Comparison of ENCODE assay signal across 8 cellular contexts in the genomic region with DNA sequence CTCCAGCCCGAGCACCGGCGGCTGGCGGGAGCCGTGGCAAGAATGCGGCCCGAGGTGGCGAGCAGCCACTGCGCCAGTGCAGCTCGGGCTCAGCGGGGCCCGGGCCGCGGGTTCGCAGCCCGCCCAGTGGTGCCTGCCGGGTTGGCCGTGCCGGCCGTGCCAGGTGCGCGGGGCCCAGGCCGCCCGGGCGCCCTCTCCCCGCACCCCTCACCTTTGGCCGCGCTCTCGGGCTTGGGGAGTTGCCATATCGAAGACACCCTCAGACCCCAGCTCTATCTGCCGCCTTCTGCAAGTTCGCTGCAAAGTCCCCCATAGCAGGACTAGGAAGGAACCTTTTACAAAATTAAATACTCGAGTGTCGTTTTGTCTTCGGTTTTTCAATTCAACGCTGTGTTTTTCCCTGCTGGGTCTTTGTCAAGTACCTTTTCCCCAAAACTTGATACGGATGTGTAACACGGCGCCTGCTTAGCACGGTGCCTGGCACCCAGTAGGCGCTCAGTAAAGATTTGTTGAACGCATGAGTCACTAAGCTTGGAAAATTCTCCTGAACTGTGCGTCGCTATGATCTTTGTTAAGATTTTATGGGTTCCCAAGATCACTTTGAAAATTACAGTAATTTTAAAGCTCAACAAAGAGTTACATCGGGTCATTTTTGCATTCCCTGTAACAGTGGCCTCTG. TPM values are rescaled to one million over a fixed set of nuclear protein-coding genes. Genes with fewer than 3 reads are reported as not detected.
A peak's percentile ranks its signal among the peaks of the same experiment; 100 is the strongest.
DNase-seq lines count a peak whose midpoint lies in the region; ATAC-seq and TF ChIP-seq lines count a peak whose summit lies in the region.

No MANE protein-coding gene starts in this region.

- H3K4me1 Mint-ChIP-seq in activated T-cell treated with anti-CD3 and anti-CD28 coated beads, Interleukin-2, amount 50 U/mL, for 4 hours (ENCODE audit: low read depth), result peaks cover 37% of the 10 kb centered on the region

- DNase-seq in Daoy (ENCODE audit: low read depth) (peak; percentile 14), left ventricle myocardium superior (no peak), retinal pigment epithelial cell (ENCODE audit: low read depth) (peak; percentile 36), ureter (ENCODE audit: low spot score) (no peak)
- no peak for DNase-seq in activated T-cell treated with anti-CD3 and anti-CD28 coated beads, Interleukin-2, amount 50 U/mL, for 4 hours

- H3K36me3 Mint-ChIP-seq in activated T-cell treated with anti-CD3 and anti-CD28 coated beads, Interleukin-2, amount 50 U/mL, for 4 hours (ENCODE audit: insufficient read depth), result peaks cover 5% of the 10 kb centered on the region

- no peaks in the 10 kb centered on the region for H3K27me3 Mint-ChIP-seq in activated T-cell treated with anti-CD3 and anti-CD28 coated beads, Interleukin-2, amount 50 U/mL, for 4 hours (ENCODE audit: low read depth)

- no peaks in the 10 kb centered on the region for H3K9me3 Mint-ChIP-seq in activated T-cell treated with anti-CD3 and anti-CD28 coated beads, Interleukin-2, amount 50 U/mL, for 4 hours

- intact Hi-C loops in left ventricle myocardium superior (cut with micrococcal nuclease), result loop anchor here (10.0 kb wide), 1 partner anchor 57 kb away; no protein-coding TSS in a partner anchor

- peak overlapping the region; percentile 98 for H3K4me3 ChIP-seq in retinal pigment epithelial cell (ENCODE audit: low read length)

- TF ChIP-seq POLR2A in GM18505 (IDR thresholded peaks at IDR 0.05; ENCODE audit: borderline replicate concordance, extremely low read depth, insufficient read depth, insufficient read length), result no peak

- H3K4me3 Mint-ChIP-seq in activated T-cell treated with anti-CD3 and anti-CD28 coated beads, Interleukin-2, amount 50 U/mL, for 4 hours, result peak overlapping the region; percentile 84

- TF ChIP-seq CTCF in retinal pigment epithelial cell (conservative IDR thresholded peaks at IDR 0.05; ENCODE audit: low read depth, low read length), result no peak

- ATAC-seq in HG02678 (IDR thresholded peaks at IDR 0.05; ENCODE audit: unreplicated experiment) (peak; percentile 23), left ventricle myocardium superior (peak; percentile 48), GM18505 (IDR thresholded peaks at IDR 0.05; ENCODE audit: unreplicated experiment) (no peak), HG03135 (IDR thresholded peaks at IDR 0.05; ENCODE audit: unreplicated experiment) (no peak)
- peak; percentile 29 to 33 for ATAC-seq in activated T-cell treated with anti-CD3 and anti-CD28 coated beads, Interleukin-2, amount 50 U/mL, for 4 hours

RNA-seq across cellular contexts. Expression of a gene that starts 0.7 kb away (rescaled TPM):
- total RNA-seq in Daoy (2014; rRNA removed; shearing (Covaris generic)), result 14.1 and 62.7 TPM in 2 replicates
- total RNA-seq in activated T-cell treated with anti-CD3 and anti-CD28 coated beads, Interleukin-2, amount 50 U/mL, for 4 hours, result 10 to 100 TPM; 10.8 to 15.9 (median 11.9) TPM
- total RNA-seq in left ventricle myocardium superior (81.4 TPM), ureter (20.7 TPM)

RNA-seq across cellular contexts. Expression of a gene that starts 0.9 kb away (rescaled TPM):
- 14.2 and 17.6 TPM in 2 replicates for total RNA-seq in Daoy (2014; rRNA removed; shearing (Covaris generic))
- 10 to 100 TPM; 18.1 to 18.4 (median 18.4) TPM for total RNA-seq in activated T-cell treated with anti-CD3 and anti-CD28 coated beads, Interleukin-2, amount 50 U/mL, for 4 hours
- 202 TPM for total RNA-seq in left ventricle myocardium superior
- total RNA-seq in ureter, result 42.7 TPM

Comparison
In these comparisons a context has a peak if more than half of its experiments do, and no peak if none do; other contexts are left out.
1. DNase-seq: peak in Daoy (single experiment) and retinal pigment epithelial cell (single experiment); none in activated T-cell treated with anti-CD3 and anti-CD28 coated beads, Interleukin-2, amount 50 U/mL, for 4 hours (single experiment), left ventricle myocardium superior (single experiment) and ureter (single experiment).
2. ATAC-seq: peak in HG02678 (single experiment), activated T-cell treated with anti-CD3 and anti-CD28 coated beads, Interleukin-2, amount 50 U/mL, for 4 hours (2 of 2) and left ventricle myocardium superior (single experiment); none in GM18505 (single experiment) and HG03135 (single experiment).